In genomic region chr22:40965936-40966557, GRCh38 we compare ENCODE assay signal across 15 cellular contexts. TPM values are rescaled to one million over a fixed set of nuclear protein-coding genes. Genes with fewer than 3 reads are reported as not detected.
DNase-seq lines count a peak whose midpoint lies in the region; ATAC-seq and TF ChIP-seq lines count a peak whose summit lies in the region.
"Had no signal": no experiment of that assay in that cellular context is flagged by ENCODE, and none has a peak within 500 bp of the region (broad histone marks: within the 10 kb centered on the region; RNA-seq: fewer than 3 reads in every experiment).

No MANE protein-coding gene starts in this region.

- H3K27me3 ChIP-seq in left ventricle myocardium inferior (ENCODE audit: low read depth) (no peaks in the 10 kb centered on the region), adrenal gland (no peaks in the 10 kb centered on the region)
- H3K27me3 ChIP-seq: esophagus muscularis mucosa, ovary, vagina had no signal

- TF ChIP-seq CTCF in left ventricle myocardium inferior (IDR thresholded peaks at IDR 0.05; ENCODE audit: borderline replicate concordance) (no peak), type B pancreatic cell (conservative IDR thresholded peaks at IDR 0.05) (no peak), adrenal gland (IDR thresholded peaks at IDR 0.05) (no peak)

- H3K4me3 ChIP-seq in left ventricle myocardium inferior (no peak overlapping the region), adrenal gland (no peak overlapping the region)
- H3K4me3 ChIP-seq: esophagus muscularis mucosa, ovary, vagina had no signal

- H3K27ac ChIP-seq in left ventricle myocardium inferior (replicated peaks) (peak overlapping the region; percentile 41), adrenal gland (no peak overlapping the region)
- H3K27ac ChIP-seq: esophagus muscularis mucosa, ovary, vagina had no signal

- no peak for TF ChIP-seq POLR2A in adrenal gland (IDR thresholded peaks at IDR 0.05)

- H3K27ac Mint-ChIP-seq in activated naive CD4-positive, alpha-beta T cell treated with anti-CD3 and anti-CD28 coated beads, Interleukin-2, amount 50 U/mL, for 24 hours, result peak overlapping the region; percentile 77
- peak overlapping the region; percentile 42 for H3K27ac Mint-ChIP-seq in type B pancreatic cell

- H3K4me3 Mint-ChIP-seq in activated naive CD4-positive, alpha-beta T cell treated with anti-CD3 and anti-CD28 coated beads, Interleukin-2, amount 50 U/mL, for 24 hours, result no peak overlapping the region
- H3K4me3 Mint-ChIP-seq in type B pancreatic cell, result no peak overlapping the region

- intact Hi-C loops in left ventricle myocardium inferior (cut with micrococcal nuclease) (no loop called here), adrenal gland (cut with DNase I) (no loop called here)

- no peak for DNase-seq in activated naive CD4-positive, alpha-beta T cell (lab: John Stamatoyannopoulos, UW)
- peak; percentile 76 for DNase-seq in OCI-M1 (lab: John Stamatoyannopoulos, UW)
- DNase-seq in left ventricle myocardium inferior, result no peak
- no peak for DNase-seq in type B pancreatic cell (ENCODE audit: extremely low spot score, unreplicated experiment)
- no peak for DNase-seq in adrenal gland
- no peak for DNase-seq in iPS-NIHi7 (ENCODE audit: extremely low spot score)
- DNase-seq: activated CD4-positive, alpha-beta T cell treated with anti-CD3 and anti-CD28 coated beads for 48 hours; activated effector memory CD4-positive, alpha-beta T cell treated with anti-CD3 and anti-CD28 coated beads, Interleukin-2, amount 50 U/mL, for 16 hours; cerebellar nuclear complex; ovary had no signal

- no peaks in the 10 kb centered on the region for H3K27me3 Mint-ChIP-seq in activated naive CD4-positive, alpha-beta T cell treated with anti-CD3 and anti-CD28 coated beads, Interleukin-2, amount 50 U/mL, for 24 hours
- no peaks in the 10 kb centered on the region for H3K27me3 Mint-ChIP-seq in type B pancreatic cell

- H3K9me3 Mint-ChIP-seq in activated naive CD4-positive, alpha-beta T cell treated with anti-CD3 and anti-CD28 coated beads, Interleukin-2, amount 50 U/mL, for 24 hours, result no peaks in the 10 kb centered on the region
- H3K9me3 Mint-ChIP-seq in type B pancreatic cell, result no peaks in the 10 kb centered on the region

- 92 to 96% (median 93%) methylated on average over 8 of the region's 8 CpGs for WGBS in adrenal gland, 4 donors

- H3K36me3 Mint-ChIP-seq in activated naive CD4-positive, alpha-beta T cell treated with anti-CD3 and anti-CD28 coated beads, Interleukin-2, amount 50 U/mL, for 24 hours, result peaks cover 14% of the 10 kb centered on the region
- H3K36me3 Mint-ChIP-seq in type B pancreatic cell, result peaks cover 26% of the 10 kb centered on the region

- H3K36me3 ChIP-seq in left ventricle myocardium inferior, result peaks cover 80% of the 10 kb centered on the region
- peaks cover 0 to 47% of the 10 kb centered on the region in 2 donors for H3K36me3 ChIP-seq in adrenal gland (replicated peaks in 1 of 2)
- H3K36me3 ChIP-seq: ovary had no signal

- no peak for ATAC-seq in GM18498 (IDR thresholded peaks at IDR 0.05; ENCODE audit: unreplicated experiment)
- ATAC-seq: SK-N-SH treated with all-trans-retinoic acid at 6 μM for 48 hours had no signal

- H3K9me3 ChIP-seq in left ventricle myocardium inferior (replicated peaks), result no peaks in the 10 kb centered on the region
- no peaks in the 10 kb centered on the region for H3K9me3 ChIP-seq in adrenal gland (replicated peaks in 1 of 3)
- H3K9me3 ChIP-seq: esophagus muscularis mucosa, ovary, vagina had no signal

- peaks cover 42% of the 10 kb centered on the region for H3K4me1 ChIP-seq in left ventricle myocardium inferior
- no peaks in the 10 kb centered on the region for H3K4me1 ChIP-seq in adrenal gland (replicated peaks in 1 of 2)
- H3K4me1 ChIP-seq: vagina had no signal

- peaks cover 10% of the 10 kb centered on the region for H3K4me1 Mint-ChIP-seq in activated naive CD4-positive, alpha-beta T cell treated with anti-CD3 and anti-CD28 coated beads, Interleukin-2, amount 50 U/mL, for 24 hours
- H3K4me1 Mint-ChIP-seq in type B pancreatic cell (ENCODE audit: unreplicated experiment), result no peaks in the 10 kb centered on the region

RNA-seq across cellular contexts. Expression of gene RBX1, which starts 14.9 kb away (rescaled TPM):
- total RNA-seq in left ventricle myocardium inferior (69.7 TPM), type B pancreatic cell (ENCODE audit: low replicate concordance) (62.8 and 68.1 TPM in 2 replicates), adrenal gland (10 to 100 TPM; 26.8 to 67.8 (median 52.1) TPM)
- polyA plus RNA-seq in adrenal gland, result 100 to 1,000 TPM in 1 of 3 donors, 10 to 100 TPM in 2; 57.0 to 144 (median 95.2) TPM
